In genomic region chr13:50916701-50917184, GRCh38 we compare ENCODE assay signal across 9 cellular contexts. TPM values are rescaled to one million over a fixed set of nuclear protein-coding genes. Genes with fewer than 3 reads are reported as not detected.
DNase-seq lines count a peak whose midpoint lies in the region; ATAC-seq and TF ChIP-seq lines count a peak whose summit lies in the region.
"Had no signal": no experiment of that assay in that cellular context is flagged by ENCODE, and none has a peak within 500 bp of the region (broad histone marks: within the 10 kb centered on the region; RNA-seq: fewer than 3 reads in every experiment).

No MANE protein-coding gene starts in this region.

- ATAC-seq in GM18511 (IDR thresholded peaks at IDR 0.05; ENCODE audit: unreplicated experiment) = peak; percentile 38
- ATAC-seq in central memory CD8-positive, alpha-beta T cell (replicated peaks; ENCODE audit: extremely low read depth, poor library complexity, severe bottlenecking) = no peak
- no peak for ATAC-seq in GM18858 (IDR thresholded peaks at IDR 0.05; ENCODE audit: unreplicated experiment)
- no peak for ATAC-seq in HG02678 (IDR thresholded peaks at IDR 0.05; ENCODE audit: unreplicated experiment)
- ATAC-seq: foreskin keratinocyte had no signal

- H3K27ac ChIP-seq in KOPT-K1 (ENCODE audit: low read depth, low read length, poor library complexity, severe bottlenecking) = peak overlapping the region; percentile 73
- H3K27ac ChIP-seq: foreskin keratinocyte had no signal

- H3K4me1 Mint-ChIP-seq in central memory CD8-positive, alpha-beta T cell = peaks cover 59% of the 10 kb centered on the region
- peaks cover 29% of the 10 kb centered on the region for H3K4me1 Mint-ChIP-seq in osteocyte (ENCODE audit: unreplicated experiment)

- peaks cover 42% of the 10 kb centered on the region for H3K36me3 ChIP-seq in KOPT-K1 (ENCODE audit: insufficient read depth, low read length)

- no peaks in the 10 kb centered on the region for H3K27me3 Mint-ChIP-seq in central memory CD8-positive, alpha-beta T cell
- no peaks in the 10 kb centered on the region for H3K27me3 Mint-ChIP-seq in osteocyte (ENCODE audit: unreplicated experiment)

- TF ChIP-seq CTCF in osteocyte (IDR thresholded peaks at IDR 0.05) = no peak

- H3K4me3 Mint-ChIP-seq in central memory CD8-positive, alpha-beta T cell = peak overlapping the region; percentile 59
- no peak overlapping the region for H3K4me3 Mint-ChIP-seq in osteocyte (ENCODE audit: unreplicated experiment)

- H3K9me3 ChIP-seq in KOPT-K1 (ENCODE audit: insufficient read depth, low read length, poor library complexity, severe bottlenecking) = peaks cover 29% of the 10 kb centered on the region

- H3K36me3 Mint-ChIP-seq in central memory CD8-positive, alpha-beta T cell (ENCODE audit: insufficient read depth) = peaks cover 1% of the 10 kb centered on the region
- no peaks in the 10 kb centered on the region for H3K36me3 Mint-ChIP-seq in osteocyte (ENCODE audit: unreplicated experiment)

- H3K27ac Mint-ChIP-seq in central memory CD8-positive, alpha-beta T cell (ENCODE audit: low read depth) = peak overlapping the region; percentile 52
- H3K27ac Mint-ChIP-seq in osteocyte (ENCODE audit: unreplicated experiment) = peak overlapping the region; percentile 48

- DNase-seq in central memory CD8-positive, alpha-beta T cell (ENCODE audit: low spot score in 2 of 2) = no peak
- DNase-seq in osteocyte (ENCODE audit: extremely low spot score, unreplicated experiment) = no peak
- no peak for DNase-seq in NK-92 (lab: John Stamatoyannopoulos, UW; ENCODE audit: unreplicated experiment)
- no peak for DNase-seq in iPS-NIHi11 (ENCODE audit: low spot score)
- DNase-seq: foreskin keratinocyte had no signal

- no peaks in the 10 kb centered on the region for H3K9me3 Mint-ChIP-seq in central memory CD8-positive, alpha-beta T cell
- peaks cover 6% of the 10 kb centered on the region for H3K9me3 Mint-ChIP-seq in osteocyte (ENCODE audit: unreplicated experiment)

RNA-seq across cellular contexts. Expression of gene RNASEH2B, which starts 7.2 kb away (rescaled TPM):
- total RNA-seq in osteocyte = 20.0 and 22.0 TPM in 2 replicates
